15 cellular contexts compared by ENCODE assay signal in the genomic region with DNA sequence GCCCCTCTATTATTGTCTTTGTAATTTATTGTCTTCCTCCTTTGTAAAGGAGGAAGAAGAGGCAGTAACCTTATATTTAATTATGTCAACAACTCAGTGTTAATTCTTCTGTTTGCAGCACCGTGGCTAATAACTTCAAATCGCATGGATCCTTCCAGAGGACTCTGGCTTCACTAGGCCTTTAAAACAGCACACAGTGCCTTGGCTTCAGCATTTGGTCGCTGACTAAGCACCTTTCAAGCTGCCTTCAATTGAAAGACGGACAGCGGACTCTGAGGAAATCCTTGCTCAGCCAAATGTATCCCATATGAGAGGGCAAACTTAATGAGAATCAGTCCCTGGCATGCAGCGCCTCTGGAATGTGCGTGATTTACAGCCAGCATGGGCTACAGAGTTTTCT.
DNase-seq lines count a peak whose midpoint lies in the region; ATAC-seq and TF ChIP-seq lines count a peak whose summit lies in the region.
"Had no signal": no experiment of that assay in that cellular context is flagged by ENCODE, and none has a peak within 500 bp of the region (broad histone marks: within the 10 kb centered on the region; RNA-seq: fewer than 3 reads in every experiment).

No MANE protein-coding gene starts in this region.

- peak overlapping the region; percentile 18 to 27; a peak in 2 of 4 replicates for H3K27ac ChIP-seq in SK-N-SH (ENCODE audit: low read depth in 2 of 2, low read length in 1 of 2)
- H3K27ac ChIP-seq in neural progenitor cell = peak overlapping the region; percentile 2
- H3K27ac ChIP-seq: coronary artery, Peyer's patch, upper lobe of left lung, WERI-Rb-1 had no signal

- H3F3A ChIP-seq in SK-N-SH (replicated peaks; ENCODE audit: insufficient read depth) (no peaks in the 10 kb centered on the region), neural progenitor cell (ENCODE audit: low read depth) (no peaks in the 10 kb centered on the region)

- POLR2A ChIA-PET in SK-N-SH (lab: Yijun Ruan, JAX) = interaction anchor here (0.6 kb wide), 1 partner anchor 8 kb away, joined by 3 read pairs; no protein-coding TSS in a partner anchor

- no peak overlapping the region for H3K9ac ChIP-seq in SK-N-SH
- H3K9ac ChIP-seq in neural progenitor cell = no peak overlapping the region

- CTCF ChIA-PET in SK-N-SH (lab: Yijun Ruan, JAX) = no interaction called here

- H3K79me2 ChIP-seq in SK-N-SH (ENCODE audit: insufficient read depth) (no peaks in the 10 kb centered on the region), neural progenitor cell (ENCODE audit: low read depth) (no peaks in the 10 kb centered on the region)

- 28% methylated on average over 7 of the region's 7 CpGs for WGBS in SK-N-SH (ENCODE audit: low lambda C conversion rate)

- no peak for TF ChIP-seq RAD21 in SK-N-SH (IDR thresholded peaks at IDR 0.05; ENCODE audit: low read length)

- ATAC-seq in HG02884 (IDR thresholded peaks at IDR 0.05; ENCODE audit: unreplicated experiment) = no peak

- H3K9me3 ChIP-seq in SK-N-SH = no peaks in the 10 kb centered on the region
- H3K9me3 ChIP-seq in neural progenitor cell (ENCODE audit: low read depth) = no peaks in the 10 kb centered on the region
- H3K9me3 ChIP-seq: Peyer's patch, upper lobe of left lung had no signal

- no peaks in the 10 kb centered on the region for H3K36me3 Mint-ChIP-seq in neural progenitor cell
- H3K36me3 Mint-ChIP-seq: CD4-positive, CD25-positive, alpha-beta regulatory T cell had no signal

- H3K27me3 ChIP-seq in SK-N-SH (ENCODE audit: insufficient read depth) = no peaks in the 10 kb centered on the region
- no peaks in the 10 kb centered on the region for H3K27me3 ChIP-seq in neural progenitor cell
- H3K27me3 ChIP-seq: Peyer's patch, upper lobe of left lung had no signal

- H3K4me3 Mint-ChIP-seq in neural progenitor cell = no peak overlapping the region
- H3K4me3 Mint-ChIP-seq: activated T-helper 1 cell treated with anti-CD3 and anti-CD28 coated beads, Interleukin-12 subunit alpha, Interleukin-12 subunit beta, Interleukin-2, Interleukin-4 antibody, amounts not matched to agents 30 ng/mL and 10 ng/mL and 1 ng/mL, durations not matched to agents 14 hours and 24 hours and 36 hours had no signal

- H3K4me1 Mint-ChIP-seq in neural progenitor cell = peaks cover 17% of the 10 kb centered on the region

- H4K20me1 ChIP-seq in SK-N-SH (ENCODE audit: insufficient read depth) = no peaks in the 10 kb centered on the region
- H4K20me1 ChIP-seq in neural progenitor cell (ENCODE audit: low read depth) = no peaks in the 10 kb centered on the region

- peaks cover 2 to 6% of the 10 kb centered on the region in 2 experiments; a peak in 2 of 4 replicates for H3K4me1 ChIP-seq in SK-N-SH (ENCODE audit: control insufficient read depth in 1 of 2, insufficient read depth in 2 of 2, low read depth in 1 of 2, low read length in 1 of 2)
- H3K4me1 ChIP-seq in neural progenitor cell = no peaks in the 10 kb centered on the region
- H3K4me1 ChIP-seq: Peyer's patch had no signal

- H3K9me2 ChIP-seq in SK-N-SH = no peaks in the 10 kb centered on the region

- DNase-seq in AG09319 (ENCODE audit: extremely low read depth, low read depth) (peak; percentile 88), SK-N-SH (peak; percentile 12), fibroblast of pulmonary artery (ENCODE audit: low read depth) (peak; percentile 15), neural progenitor cell (ENCODE audit: low spot score) (peak; percentile 77), NCI-H2107 (lab: John Stamatoyannopoulos, UW) (no peak), COLO668 (lab: John Stamatoyannopoulos, UW; ENCODE audit: unreplicated experiment) (no peak), NAMALWA (ENCODE audit: low spot score) (no peak)
- DNase-seq: CD4-positive, CD25-positive, alpha-beta regulatory T cell; NCI-H187 treated with DMSO at 0.1 percent for 48 hours; Peyer's patch; upper lobe of left lung; WERI-Rb-1 had no signal

- H3K4me3 ChIP-seq in SK-N-SH (ENCODE audit: low read depth in 2 of 2, low read length in 1 of 2) (no peak overlapping the region), fibroblast of pulmonary artery (replicated peaks; ENCODE audit: low read depth, low read length) (no peak overlapping the region), neural progenitor cell (no peak overlapping the region)
- H3K4me3 ChIP-seq: coronary artery, Peyer's patch, upper lobe of left lung had no signal

- H2AFZ ChIP-seq in SK-N-SH (ENCODE audit: low read depth) (no peak overlapping the region; the same call in 1 of the 2 replicates), neural progenitor cell (replicated peaks) (no peak overlapping the region)

- no peak overlapping the region for H3K4me2 ChIP-seq in SK-N-SH
- no peak overlapping the region for H3K4me2 ChIP-seq in neural progenitor cell

- H3K36me3 ChIP-seq in SK-N-SH (replicated peaks in 1 of 2; ENCODE audit: control insufficient read depth in 1 of 2, insufficient read depth in 2 of 2, low read length in 1 of 2) = no peaks in the 10 kb centered on the region
- H3K36me3 ChIP-seq in neural progenitor cell = no peaks in the 10 kb centered on the region
- H3K36me3 ChIP-seq: Peyer's patch, upper lobe of left lung, WERI-Rb-1 had no signal

- TF ChIP-seq EP300 in SK-N-SH (IDR thresholded peaks at IDR 0.05; ENCODE audit: borderline replicate concordance in 1 of 2, low read depth in 1 of 2, low read length in 1 of 2) = peak in 1 of 2 experiments; percentile 33; a peak in 1 of 4 replicates

- peaks cover 3% of the 10 kb centered on the region for H3K27me3 Mint-ChIP-seq in neural progenitor cell (ENCODE audit: insufficient read depth, low read depth)
- H3K27me3 Mint-ChIP-seq: CD4-positive, CD25-positive, alpha-beta regulatory T cell had no signal

- H3K27ac Mint-ChIP-seq in neural progenitor cell = no peak overlapping the region
- H3K27ac Mint-ChIP-seq: activated T-helper 1 cell treated with anti-CD3 and anti-CD28 coated beads, Interleukin-12 subunit alpha, Interleukin-12 subunit beta, Interleukin-2, Interleukin-4 antibody, amounts not matched to agents 30 ng/mL and 10 ng/mL and 1 ng/mL, durations not matched to agents 14 hours and 24 hours and 36 hours; CD4-positive, CD25-positive, alpha-beta regulatory T cell had no signal

- no peak for TF ChIP-seq CTCF in AG09319 (IDR thresholded peaks at IDR 0.05; ENCODE audit: low read depth, low read length)
- no peak for TF ChIP-seq CTCF in SK-N-SH (IDR thresholded peaks at IDR 0.05)
- TF ChIP-seq CTCF in fibroblast of pulmonary artery (IDR thresholded peaks at IDR 0.05; ENCODE audit: low read length, missing control alignments) = no peak
- no peak for TF ChIP-seq CTCF in neural progenitor cell (IDR thresholded peaks at IDR 0.05)

- peaks cover 3% of the 10 kb centered on the region for H3K9me3 Mint-ChIP-seq in neural progenitor cell
- H3K9me3 Mint-ChIP-seq: CD4-positive, CD25-positive, alpha-beta regulatory T cell had no signal

TF ChIP-seq in SK-N-SH, 30 proteins besides CTCF, POLR2A, EP300 and RAD21 (continues in another document):
- TF ChIP-seq FOXM1 (IDR thresholded peaks at IDR 0.05; ENCODE audit: low read depth) (0 out of 2 replicates have a peak, but pooled peaks have one; percentile 11), SMC3 (IDR thresholded peaks at IDR 0.05; ENCODE audit: low read depth, low read length) (no peak), JUND (IDR thresholded peaks at IDR 0.05) (0 out of 2 replicates have a peak, but pooled peaks have one; percentile 30), NFIC (IDR thresholded peaks at IDR 0.05; ENCODE audit: borderline replicate concordance) (peak; percentile 41; the same call in 1 of the 2 replicates), EZH2phosphoT487 (IDR thresholded peaks at IDR 0.05; ENCODE audit: borderline replicate concordance, low read depth) (no peak), POLR2AphosphoS5 (IDR thresholded peaks at IDR 0.05; ENCODE audit: low read depth, low read length) (no peak), TAF1 (IDR thresholded peaks at IDR 0.05; ENCODE audit: borderline replicate concordance, low read depth, low read length) (no peak)
- TF ChIP-seq, protein P1, sequence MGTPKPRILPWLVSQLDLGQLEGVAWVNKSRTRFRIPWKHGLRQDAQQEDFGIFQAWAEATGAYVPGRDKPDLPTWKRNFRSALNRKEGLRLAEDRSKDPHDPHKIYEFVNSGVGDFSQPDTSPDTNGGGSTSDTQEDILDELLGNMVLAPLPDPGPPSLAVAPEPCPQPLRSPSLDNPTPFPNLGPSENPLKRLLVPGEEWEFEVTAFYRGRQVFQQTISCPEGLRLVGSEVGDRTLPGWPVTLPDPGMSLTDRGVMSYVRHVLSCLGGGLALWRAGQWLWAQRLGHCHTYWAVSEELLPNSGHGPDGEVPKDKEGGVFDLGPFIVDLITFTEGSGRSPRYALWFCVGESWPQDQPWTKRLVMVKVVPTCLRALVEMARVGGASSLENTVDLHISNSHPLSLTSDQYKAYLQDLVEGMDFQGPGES (IDR thresholded peaks at IDR 0.05; ENCODE audit: low read depth, low read length) = no peak
- TF ChIP-seq, protein P2, sequence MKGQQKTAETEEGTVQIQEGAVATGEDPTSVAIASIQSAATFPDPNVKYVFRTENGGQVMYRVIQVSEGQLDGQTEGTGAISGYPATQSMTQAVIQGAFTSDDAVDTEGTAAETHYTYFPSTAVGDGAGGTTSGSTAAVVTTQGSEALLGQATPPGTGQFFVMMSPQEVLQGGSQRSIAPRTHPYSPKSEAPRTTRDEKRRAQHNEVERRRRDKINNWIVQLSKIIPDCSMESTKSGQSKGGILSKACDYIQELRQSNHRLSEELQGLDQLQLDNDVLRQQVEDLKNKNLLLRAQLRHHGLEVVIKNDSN (IDR thresholded peaks at IDR 0.05; ENCODE audit: borderline replicate concordance, low read depth) = no peak

Comparison
In these comparisons a context has a peak if more than half of its experiments do, and no peak if none do; other contexts are left out.
1. DNase-seq: peak in AG09319 (single experiment), SK-N-SH (single experiment), fibroblast of pulmonary artery (single experiment) and neural progenitor cell (single experiment); none in NCI-H2107 (single experiment), COLO668 (single experiment) and NAMALWA (single experiment).